27 cellular contexts compared by ENCODE assay signal in the genomic region with DNA sequence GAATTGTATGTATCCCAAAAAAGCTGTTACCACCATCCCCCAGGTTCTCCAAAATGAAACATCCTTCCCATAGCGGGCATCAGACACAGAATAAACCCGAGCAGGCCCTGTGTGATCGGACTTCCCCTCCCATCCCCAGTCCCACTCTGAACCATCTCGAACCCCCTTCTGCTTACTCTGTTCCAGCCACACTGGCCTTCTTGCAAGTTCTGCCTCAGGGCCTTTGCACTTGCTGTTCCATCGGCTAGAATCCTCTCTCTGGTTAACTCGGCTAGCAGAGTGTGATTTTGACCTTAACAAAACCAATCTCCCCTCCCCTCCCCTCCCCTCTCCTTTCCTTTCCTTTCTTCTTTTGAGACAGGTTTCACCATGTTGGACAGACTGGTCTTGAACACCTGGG.
"Had no signal": no experiment of that assay in that cellular context is flagged by ENCODE, and none has a peak within 500 bp of the region (broad histone marks: within the 10 kb centered on the region; RNA-seq: fewer than 3 reads in every experiment).

No MANE protein-coding gene starts in this region.

- FAIRE-seq: colon, endometrium, frontal cortex had no signal

- H3K27ac ChIP-seq: colonic mucosa, dorsolateral prefrontal cortex, epithelial cell of prostate, esophagus muscularis mucosa, esophagus squamous epithelium, foreskin keratinocyte, gastrocnemius medialis, heart left ventricle, heart right ventricle had no signal

- H3K36me3 ChIP-seq: colonic mucosa had no signal

- H3K4me1 ChIP-seq: gastrocnemius medialis had no signal

- ATAC-seq: effector memory CD8-positive, alpha-beta T cell; esophagus mucosa; foreskin keratinocyte; gastrocnemius medialis; gastroesophageal sphincter; heart left ventricle; heart right ventricle had no signal

- DNase-seq: colonic mucosa; cortex of kidney; dermis blood vessel endothelial cell; dorsolateral prefrontal cortex; effector CD4-positive, alpha-beta T cell; effector CD8-positive, alpha-beta T cell; effector memory CD4-positive, alpha-beta T cell; effector memory CD8-positive, alpha-beta T cell; endodermal cell; erythroblast; esophagus squamous epithelium; foreskin fibroblast; foreskin keratinocyte; foreskin melanocyte; gastrocnemius medialis; glutamatergic neuron; head of caudate nucleus; heart left ventricle; heart right ventricle had no signal

- H3K27me3 ChIP-seq: colonic mucosa, dorsolateral prefrontal cortex, esophagus muscularis mucosa, esophagus squamous epithelium, foreskin keratinocyte, gastrocnemius medialis, gastroesophageal sphincter, heart left ventricle, heart right ventricle had no signal

- H3K4me3 ChIP-seq: colonic mucosa, coronary artery, dorsolateral prefrontal cortex, esophagus muscularis mucosa, esophagus squamous epithelium, gastrocnemius medialis, gastroesophageal sphincter, heart left ventricle, heart right ventricle had no signal

- H3K9me3 ChIP-seq: colonic mucosa, esophagus muscularis mucosa, esophagus squamous epithelium, gastrocnemius medialis, gastroesophageal sphincter, heart right ventricle had no signal
